ENCODE assay signal across 20 cellular contexts in the genomic region with DNA sequence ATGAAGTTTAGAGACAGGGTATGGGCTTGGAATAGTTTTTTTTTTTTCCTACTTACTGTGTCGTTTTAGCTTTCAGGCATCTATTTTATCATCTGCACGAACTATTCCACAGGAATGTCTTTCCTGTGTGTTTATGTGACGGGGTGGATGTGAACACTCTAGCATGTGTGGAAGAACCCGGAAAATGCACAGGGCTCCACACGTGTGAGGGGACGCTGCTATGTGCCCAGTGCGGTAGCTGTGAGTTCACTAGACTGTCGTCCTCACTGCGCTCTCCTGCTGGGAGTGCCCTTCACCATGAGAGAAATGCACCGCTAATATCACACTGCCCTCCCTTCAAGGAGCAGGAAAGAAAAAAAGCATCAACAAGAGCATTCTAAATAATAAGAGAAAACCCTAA.
"Had no signal": no experiment of that assay in that cellular context is flagged by ENCODE, and none has a peak within 500 bp of the region (broad histone marks: within the 10 kb centered on the region; RNA-seq: fewer than 3 reads in every experiment).

No MANE protein-coding gene starts in this region.

- ATAC-seq: body of pancreas; effector memory CD8-positive, alpha-beta T cell; gastrocnemius medialis; heart left ventricle; left lung; right cardiac atrium had no signal

- H3K36me3 ChIP-seq: gastrocnemius medialis, heart left ventricle, left lung, prostate gland, tibial nerve had no signal

- H3K27ac Mint-ChIP-seq: dendritic cell treated with granulocyte-macrophage colony-stimulating factor and Interleukin-4, amounts not matched to agents 40 ng/mL and 50 ng/mL, for 4 days; nephron progenitor cell had no signal

- H3K4me1 ChIP-seq: gastrocnemius medialis, left lung, prostate gland, tibial nerve had no signal

- H3K27me3 ChIP-seq: body of pancreas, gastrocnemius medialis, heart left ventricle, tibial nerve had no signal

- DNase-seq: activated CD4-positive, alpha-beta T cell treated with anti-CD3 and anti-CD28 coated beads, Interleukin-2, amount 10 ng/mL, durations not matched to agents 7 days and 5 days; activated CD4-positive, CD25-positive, alpha-beta regulatory T cell; activated naive CD4-positive, alpha-beta T cell; body of pancreas; central memory CD4-positive, alpha-beta T cell; effector memory CD8-positive, alpha-beta T cell; gastrocnemius medialis; heart left ventricle; left lung; mammary epithelial cell; nephron progenitor cell; right cardiac atrium; stimulated activated CD4-positive, alpha-beta T cell treated with anti-CD3 and anti-CD28 coated beads, Interleukin-4, amount 100 ng/mL, for 4 hours; stimulated activated CD8-positive, alpha-beta memory T cell treated with anti-CD3 and anti-CD28 coated beads, Interleukin-4, amount 100 ng/mL, for 48 hours; stimulated activated naive CD4-positive, alpha-beta T cell treated with Interleukin-2 at 50 U/mL for 16 hours; substantia nigra had no signal

- H3K9me3 ChIP-seq: body of pancreas, gastrocnemius medialis, heart left ventricle, left lung, prostate gland, tibial nerve had no signal

- H3K27ac ChIP-seq: body of pancreas, gastrocnemius medialis, heart left ventricle, left lung, prostate gland, skin epidermis, tibial nerve had no signal

- H3K4me3 Mint-ChIP-seq: activated CD4-positive, alpha-beta T cell treated with anti-CD3 and anti-CD28 coated beads, Interleukin-2, amount 10 ng/mL, durations not matched to agents 7 days and 5 days; dendritic cell treated with granulocyte-macrophage colony-stimulating factor and Interleukin-4, amounts not matched to agents 40 ng/mL and 50 ng/mL, for 4 days; effector memory CD8-positive, alpha-beta T cell; nephron progenitor cell had no signal

- H3K4me3 ChIP-seq: body of pancreas, gastrocnemius medialis, heart left ventricle, left lung, prostate gland, skin epidermis, tibial nerve had no signal

- H3K4me1 Mint-ChIP-seq: nephron progenitor cell had no signal
